In the genomic region with DNA sequence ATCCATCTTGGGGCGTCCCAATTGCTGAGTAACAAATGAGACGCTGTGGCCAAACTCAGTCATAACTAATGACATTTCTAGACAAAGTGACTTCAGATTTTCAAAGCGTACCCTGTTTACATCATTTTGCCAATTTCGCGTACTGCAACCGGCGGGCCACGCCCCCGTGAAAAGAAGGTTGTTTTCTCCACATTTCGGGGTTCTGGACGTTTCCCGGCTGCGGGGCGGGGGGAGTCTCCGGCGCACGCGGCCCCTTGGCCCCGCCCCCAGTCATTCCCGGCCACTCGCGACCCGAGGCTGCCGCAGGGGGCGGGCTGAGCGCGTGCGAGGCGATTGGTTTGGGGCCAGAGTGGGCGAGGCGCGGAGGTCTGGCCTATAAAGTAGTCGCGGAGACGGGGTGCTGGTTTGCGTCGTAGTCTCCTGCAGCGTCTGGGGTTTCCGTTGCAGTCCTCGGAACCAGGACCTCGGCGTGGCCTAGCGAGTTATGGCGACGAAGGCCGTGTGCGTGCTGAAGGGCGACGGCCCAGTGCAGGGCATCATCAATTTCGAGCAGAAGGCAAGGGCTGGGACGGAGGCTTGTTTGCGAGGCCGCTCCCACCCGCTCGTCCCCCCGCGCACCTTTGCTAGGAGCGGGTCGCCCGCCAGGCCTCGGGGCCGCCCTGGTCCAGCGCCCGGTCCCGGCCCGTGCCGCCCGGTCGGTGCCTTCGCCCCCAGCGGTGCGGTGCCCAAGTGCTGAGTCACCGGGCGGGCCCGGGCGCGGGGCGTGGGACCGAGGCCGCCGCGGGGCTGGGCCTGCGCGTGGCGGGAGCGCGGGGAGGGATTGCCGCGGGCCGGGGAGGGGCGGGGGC, we compare ENCODE assay signal across 8 cellular contexts. TPM values are rescaled to one million over a fixed set of nuclear protein-coding genes. Genes with fewer than 3 reads are reported as not detected.
A peak's percentile ranks its signal among the peaks of the same experiment; 100 is the strongest.
DNase-seq lines count a peak whose midpoint lies in the region; ATAC-seq and TF ChIP-seq lines count a peak whose summit lies in the region.

A gene (plus strand): TSS at position 408 of the 848 bp plus-strand sequence. CDS start 77 bp downstream, at position 485.

- H3K4me3 Mint-ChIP-seq in CD14-positive monocyte, result peak within 1 kb of the TSS; percentile 97 to 99

- peaks cover 7 to 9% (median 8%) of the 10 kb centered on the region in 3 donors for H3K27me3 Mint-ChIP-seq in CD14-positive monocyte (ENCODE audit: low read depth in 3 of 3)

- H3K27ac Mint-ChIP-seq in CD14-positive monocyte, result peak within 1 kb of the TSS; percentile 82 to 97 (median 93)

- H3K36me3 Mint-ChIP-seq in CD14-positive monocyte, result peaks cover 16% of the 10 kb centered on the region in 2 donors

- H3K9me3 Mint-ChIP-seq in CD14-positive monocyte, result peaks cover 0 to 6% (median under 1%) of the 10 kb centered on the region in 7 donors

- ATAC-seq in GM19395 (IDR thresholded peaks at IDR 0.05; ENCODE audit: unreplicated experiment) (peak; percentile 95), HG03558 (IDR thresholded peaks at IDR 0.05; ENCODE audit: extremely low read depth, unreplicated experiment) (peak; percentile 88), left lobe of liver (peak; percentile 83)

- peaks cover 43% of the 10 kb centered on the region for H3K4me1 Mint-ChIP-seq in CD14-positive monocyte

- no peak for TF ChIP-seq CTCF in CD14-positive monocyte (IDR thresholded peaks at IDR 0.05)

- DNase-seq in CD14-positive monocyte (ENCODE audit: low spot score) (peak; percentile 85), NCI-H748 (lab: John Stamatoyannopoulos, UW; ENCODE audit: unreplicated experiment) (peak; percentile 94), dedifferentiated amniotic fluid mesenchymal stem cell (ENCODE audit: extremely low spot score) (peak; percentile 89), left lobe of liver (ENCODE audit: low spot score) (peak; percentile 98)
- peak; percentile 97 for DNase-seq in activated CD4-positive, alpha-beta T cell treated with anti-CD3 and anti-CD28 coated beads, Interleukin-2, amount 50 U/mL, for 1 hour
- DNase-seq in stimulated activated CD4-positive, alpha-beta T cell treated with anti-CD3 and anti-CD28 coated beads, Interleukin-2, amount 100 ng/mL, for 24 hours, result peak; percentile 96 to 97

- intact Hi-C loops in CD14-positive monocyte (cut with micrococcal nuclease), result loop anchor here (5.0 kb wide), 1 partner anchor 73 kb away; a partner anchor contains a TSS

RNA-seq across cellular contexts. Expression of the gene that starts here (rescaled TPM):
- 100 to 1,000 TPM; 157 to 174 TPM for polyA plus RNA-seq in CD14-positive monocyte
- total RNA-seq in left lobe of liver, result 595 TPM

Comparison
In these comparisons a context has a peak if more than half of its experiments do, and no peak if none do; other contexts are left out.
1. Peak in every context shown above with its lines: DNase-seq and ATAC-seq.